ENCODE assay signal across 9 cellular contexts in the genomic region with DNA sequence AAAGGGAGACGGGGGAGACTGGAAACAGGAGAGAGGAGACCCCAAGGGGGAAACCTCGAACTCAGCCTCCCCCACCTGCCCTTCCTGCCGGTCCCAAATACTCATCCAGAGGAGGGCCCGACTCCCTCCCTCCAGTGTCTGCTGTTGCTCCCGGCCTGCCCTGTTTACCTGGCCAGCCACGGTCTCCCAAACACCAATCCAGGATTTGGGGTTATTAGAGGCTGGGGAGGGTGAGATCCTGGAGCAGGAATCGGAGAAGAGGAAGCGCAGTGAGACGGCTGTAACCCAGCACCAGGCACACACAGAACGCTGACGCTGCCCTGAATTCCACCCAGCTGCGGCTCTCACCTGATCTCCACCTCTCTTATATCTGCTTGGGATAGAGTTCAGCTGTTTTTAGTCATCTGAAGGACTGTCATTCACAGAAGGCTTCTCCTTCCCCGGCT.
A peak's percentile ranks its signal among the peaks of the same experiment; 100 is the strongest.
DNase-seq lines count a peak whose midpoint lies in the region; ATAC-seq and TF ChIP-seq lines count a peak whose summit lies in the region.
"Had no signal": no experiment of that assay in that cellular context is flagged by ENCODE, and none has a peak within 500 bp of the region (broad histone marks: within the 10 kb centered on the region; RNA-seq: fewer than 3 reads in every experiment).

No MANE protein-coding gene starts in this region.

- H3K36me3 Mint-ChIP-seq in T-cell, result no peaks in the 10 kb centered on the region
- H3K36me3 Mint-ChIP-seq in stimulated activated naive B cell treated with anti-CD40 and anti-IgM and Interleukin-4, amounts not matched to agents 10 μg/mL and 1 μg/mL and 100 μg/mL, for 72 hours, result peaks cover 0 to 4% of the 10 kb centered on the region in 2 donors

- TF ChIP-seq CTCF in right atrium auricular region (IDR thresholded peaks at IDR 0.05), result no peak

- H3K4me3 Mint-ChIP-seq in T-cell, result peak overlapping the region; percentile 65 to 85 (median 78)
- H3K4me3 Mint-ChIP-seq in stimulated activated naive B cell treated with anti-CD40 and anti-IgM and Interleukin-4, amounts not matched to agents 10 μg/mL and 1 μg/mL and 100 μg/mL, for 72 hours, result peak overlapping the region; percentile 81 to 83

- POLR2A ChIA-PET in T-cell (lab: Charles Lee), result no interaction called here

- DNase-seq in NCI-H510A treated with DMSO at 0.1 percent for 48 hours (lab: John Stamatoyannopoulos, UW) (peak; percentile 48), NCI-H510A (lab: John Stamatoyannopoulos, UW) (no peak), T-cell (peak in 3 of 34 experiments; percentile 8 to 19 (median 17)), right atrium auricular region (ENCODE audit: low spot score) (no peak), mesenteric fat pad (ENCODE audit: low spot score) (no peak), NCI-H2196 (lab: John Stamatoyannopoulos, UW; ENCODE audit: unreplicated experiment) (no peak)
- no peak for DNase-seq in stimulated activated naive B cell treated with anti-CD40 and anti-IgM and Interleukin-4, amounts not matched to agents 10 μg/mL and 1 μg/mL and 100 μg/mL, for 72 hours

- peaks cover 22 to 36% (median 30%) of the 10 kb centered on the region in 3 donors for H3K4me1 Mint-ChIP-seq in T-cell
- H3K4me1 Mint-ChIP-seq in stimulated activated naive B cell treated with anti-CD40 and anti-IgM and Interleukin-4, amounts not matched to agents 10 μg/mL and 1 μg/mL and 100 μg/mL, for 72 hours, result peaks cover 20 to 41% of the 10 kb centered on the region in 2 donors

- no peaks in the 10 kb centered on the region for H3K27me3 ChIP-seq in right atrium auricular region
- H3K27me3 ChIP-seq: testis had no signal

- peak overlapping the region in 1 of 2 donors; percentile 77 for H3K27ac Mint-ChIP-seq in T-cell
- H3K27ac Mint-ChIP-seq in stimulated activated naive B cell treated with anti-CD40 and anti-IgM and Interleukin-4, amounts not matched to agents 10 μg/mL and 1 μg/mL and 100 μg/mL, for 72 hours, result peak overlapping the region; percentile 56

- peak overlapping the region in 1 of 2 donors; percentile 3 for H3K4me3 ChIP-seq in right atrium auricular region

- H3K36me3 ChIP-seq in right atrium auricular region, result peaks cover 23% of the 10 kb centered on the region

- H3K9me3 Mint-ChIP-seq in T-cell, result no peaks in the 10 kb centered on the region
- H3K9me3 Mint-ChIP-seq in stimulated activated naive B cell treated with anti-CD40 and anti-IgM and Interleukin-4, amounts not matched to agents 10 μg/mL and 1 μg/mL and 100 μg/mL, for 72 hours, result peaks cover 0 to 1% of the 10 kb centered on the region in 2 donors

- peak overlapping the region; percentile 17 to 22 for H3K27ac ChIP-seq in right atrium auricular region

- H3K9me3 ChIP-seq in right atrium auricular region, result no peaks in the 10 kb centered on the region
- H3K9me3 ChIP-seq: testis had no signal

- ATAC-seq in T-cell (replicated peaks in 1 of 4) (peak; percentile 25 to 49 (median 41)), GM21526 (IDR thresholded peaks at IDR 0.05; ENCODE audit: low FRiP score, unreplicated experiment) (no peak)
- peak; percentile 17 to 28 for ATAC-seq in stimulated activated naive B cell treated with anti-CD40 and anti-IgM and Interleukin-4, amounts not matched to agents 10 μg/mL and 1 μg/mL and 100 μg/mL, for 72 hours (replicated peaks)

- no peaks in the 10 kb centered on the region for H3K27me3 Mint-ChIP-seq in T-cell
- H3K27me3 Mint-ChIP-seq in stimulated activated naive B cell treated with anti-CD40 and anti-IgM and Interleukin-4, amounts not matched to agents 10 μg/mL and 1 μg/mL and 100 μg/mL, for 72 hours, result peaks cover 0 to 5% of the 10 kb centered on the region in 2 donors

- CTCF ChIA-PET in T-cell (lab: Charles Lee), result interaction anchor here (1.3 to 3.5 kb wide), 7 partner anchors 10 to 1108 kb away, joined by 3 to 12 read pairs (median 7); no protein-coding TSS in a partner anchor

- peaks cover 0 to 37% of the 10 kb centered on the region in 2 donors for H3K4me1 ChIP-seq in right atrium auricular region
